Comparison of ENCODE assay signal across 11 cellular contexts in genomic region chr11:91981995-91982394, GRCh38.
DNase-seq lines count a peak whose midpoint lies in the region; TF ChIP-seq lines count a peak whose summit lies in the region.
"Had no signal": no experiment of that assay in that cellular context is flagged by ENCODE, and none has a peak within 500 bp of the region (broad histone marks: within the 10 kb centered on the region; RNA-seq: fewer than 3 reads in every experiment).

No MANE protein-coding gene starts in this region.

- CTCF ChIA-PET in RWPE1 (lab: Yijun Ruan, JAX): no interaction called here

- H3K27ac ChIP-seq in RWPE1: peak overlapping the region; percentile 73
- no peak overlapping the region for H3K27ac ChIP-seq in testis
- no peak overlapping the region for H3K27ac ChIP-seq in caudate nucleus (ENCODE audit: low read depth, low read length)
- H3K27ac ChIP-seq in trophoblast cell (ENCODE audit: low read depth, low read length): no peak overlapping the region

- WGBS in testis, 2 donors: 28 to 31% methylated on average over 1 of the region's 1 CpG
- no CpG with 5 or more reads among the region's 1 CpG for WGBS in trophoblast cell (ENCODE audit: extremely low coverage, insufficient coverage, insufficient read length)

- H3K4me1 ChIP-seq in testis (no peaks in the 10 kb centered on the region), trophoblast cell (ENCODE audit: control insufficient read depth in 1 of 2, insufficient read depth in 2 of 2, low read length in 2 of 2) (peaks cover 4 to 5% of the 10 kb centered on the region in 2 experiments)

- no peak overlapping the region for H4K12ac ChIP-seq in trophoblast cell (ENCODE audit: low read depth, low read length)

- TF ChIP-seq CTCF in AG09309 (IDR thresholded peaks at IDR 0.05; ENCODE audit: control insufficient read depth, insufficient read depth, low read depth, low read length, missing control alignments): no peak
- TF ChIP-seq CTCF in RWPE1 (conservative IDR thresholded peaks at IDR 0.05; ENCODE audit: low read depth): no peak
- TF ChIP-seq CTCF in fibroblast of villous mesenchyme (IDR thresholded peaks at IDR 0.05; ENCODE audit: insufficient read depth, low read depth, low read length): no peak
- TF ChIP-seq CTCF in testis (IDR thresholded peaks at IDR 0.05): no peak

- TF ChIP-seq POLR2A in testis (IDR thresholded peaks at IDR 0.05): no peak

- H3K4me2 ChIP-seq in trophoblast cell (ENCODE audit: low read length): no peak overlapping the region

- H3K27me3 ChIP-seq in testis (no peaks in the 10 kb centered on the region), trophoblast cell (ENCODE audit: insufficient read depth, low read length) (no peaks in the 10 kb centered on the region)

- H2BK120ac ChIP-seq in trophoblast cell (ENCODE audit: insufficient read depth, low read length, poor library complexity): no peak overlapping the region

- no peak overlapping the region for H2BK12ac ChIP-seq in trophoblast cell (ENCODE audit: low read length)

- DNase-seq in AG09309 (ENCODE audit: low read depth) (peak; percentile 94), RWPE1 (ENCODE audit: low spot score) (peak; percentile 81), fibroblast of villous mesenchyme (ENCODE audit: low read depth) (peak; percentile 70), posterior vena cava (ENCODE audit: low spot score) (peak; percentile 87), testis (no peak), caudate nucleus (lab: John Stamatoyannopoulos, UW) (no peak), trophoblast cell (no peak)
- DNase-seq in activated CD4-positive, alpha-beta T cell treated with anti-CD3 and anti-CD28 coated beads for 48 hours: no peak
- DNase-seq: activated effector memory CD4-positive, alpha-beta T cell treated with Interleukin-2 at 50 U/mL for 16 hours; Kasumi-1; NCI-H774 had no signal

- no peak overlapping the region for H3K4me3 ChIP-seq in AG09309 (ENCODE audit: control insufficient read depth, low read depth, low read length)
- no peak overlapping the region for H3K4me3 ChIP-seq in fibroblast of villous mesenchyme (ENCODE audit: low read depth, low read length)
- H3K4me3 ChIP-seq in testis: no peak overlapping the region
- H3K4me3 ChIP-seq in trophoblast cell (ENCODE audit: low read depth, low read length): no peak overlapping the region

- H3K14ac ChIP-seq in trophoblast cell (ENCODE audit: low read length): no peak overlapping the region

- no peaks in the 10 kb centered on the region for H3K36me3 ChIP-seq in testis (ENCODE audit: low read depth, missing control alignments)
- H3K36me3 ChIP-seq in trophoblast cell (ENCODE audit: control insufficient read depth in 1 of 2, insufficient read depth in 2 of 2, low read length in 2 of 2): no peaks in the 10 kb centered on the region

- H4K91ac ChIP-seq in trophoblast cell (ENCODE audit: low read depth, low read length): no peak overlapping the region

- intact Hi-C loops in posterior vena cava (cut with DNase I): no loop called here
- intact Hi-C loops in testis (cut with DNase I; ENCODE audit: low total_unique reads): no loop called here

- no peaks in the 10 kb centered on the region for H3K79me1 ChIP-seq in trophoblast cell (ENCODE audit: low read length)

- H2BK5ac ChIP-seq in trophoblast cell (ENCODE audit: low read depth, low read length, poor library complexity): no peak overlapping the region

- no peak overlapping the region for H3K4ac ChIP-seq in trophoblast cell (ENCODE audit: low read depth, low read length)

- H4K8ac ChIP-seq in trophoblast cell (ENCODE audit: low read depth, low read length): no peak overlapping the region

- no peak overlapping the region for H3K18ac ChIP-seq in trophoblast cell (ENCODE audit: low read length)

- no peak overlapping the region for H2AK5ac ChIP-seq in trophoblast cell (ENCODE audit: low read length)

- H3K9me3 ChIP-seq in testis (no peaks in the 10 kb centered on the region), trophoblast cell (ENCODE audit: insufficient read depth, low read depth, low read length) (no peaks in the 10 kb centered on the region)

- no peak overlapping the region for H3K23ac ChIP-seq in trophoblast cell (ENCODE audit: low read length)

- no peaks in the 10 kb centered on the region for H3K79me2 ChIP-seq in trophoblast cell (ENCODE audit: control insufficient read depth, insufficient read depth, low read length, poor library complexity)

- no peak overlapping the region for H2AFZ ChIP-seq in trophoblast cell (ENCODE audit: insufficient read depth, low read length, poor library complexity)

- H3K9ac ChIP-seq in trophoblast cell (ENCODE audit: low read length): no peak overlapping the region

- POLR2A ChIA-PET in RWPE1 (lab: Yijun Ruan, JAX; ENCODE audit: low non-redundant PET): no interaction called here

Comparison
In these comparisons a context has a peak if more than half of its experiments do, and no peak if none do; other contexts are left out.
1. DNase-seq: peak in AG09309 (single experiment), RWPE1 (single experiment), fibroblast of villous mesenchyme (single experiment) and posterior vena cava (single experiment); none in activated CD4-positive, alpha-beta T cell treated with anti-CD3 and anti-CD28 coated beads for 48 hours (single experiment), testis (single experiment), caudate nucleus (0 of 61) and trophoblast cell (0 of 2).